In genomic region chr10:75043256-75044121, GRCh38 we compare ENCODE assay signal across 10 cellular contexts.
DNase-seq lines count a peak whose midpoint lies in the region; ATAC-seq lines count a peak whose summit lies in the region.
"Had no signal": no experiment of that assay in that cellular context is flagged by ENCODE, and none has a peak within 500 bp of the region (broad histone marks: within the 10 kb centered on the region; RNA-seq: fewer than 3 reads in every experiment).

No MANE protein-coding gene starts in this region.

- no peaks in the 10 kb centered on the region for H3K36me3 Mint-ChIP-seq in CD4-positive, CD25-positive, alpha-beta regulatory T cell
- H3K36me3 Mint-ChIP-seq in central memory CD8-positive, alpha-beta T cell (ENCODE audit: insufficient read depth) = peaks cover 1% of the 10 kb centered on the region

- no peak overlapping the region for H3K4me3 ChIP-seq in CD4-positive, CD25-positive, alpha-beta regulatory T cell (ENCODE audit: low read depth, low read length)
- peak overlapping the region in 1 of 3 donors; percentile 45 for H3K4me3 ChIP-seq in skeletal muscle tissue (ENCODE audit: low read length in 3 of 3)
- H3K4me3 ChIP-seq: SJCRH30 had no signal

- peaks cover 13% of the 10 kb centered on the region for H3K27me3 Mint-ChIP-seq in CD4-positive, CD25-positive, alpha-beta regulatory T cell
- peaks cover 7% of the 10 kb centered on the region for H3K27me3 Mint-ChIP-seq in central memory CD8-positive, alpha-beta T cell

- no peak overlapping the region for H3K27ac Mint-ChIP-seq in CD4-positive, CD25-positive, alpha-beta regulatory T cell
- no peak overlapping the region for H3K27ac Mint-ChIP-seq in central memory CD8-positive, alpha-beta T cell (ENCODE audit: low read depth)

- no peaks in the 10 kb centered on the region for H3K9me3 ChIP-seq in CD4-positive, CD25-positive, alpha-beta regulatory T cell (ENCODE audit: control insufficient read depth in 2 of 2, low read length in 2 of 2)
- H3K9me3 ChIP-seq in skeletal muscle tissue (ENCODE audit: control insufficient read depth in 3 of 3, low read length in 3 of 3) = no peaks in the 10 kb centered on the region
- H3K9me3 ChIP-seq: SJCRH30 had no signal

- H3K4me3 Mint-ChIP-seq in CD4-positive, CD25-positive, alpha-beta regulatory T cell = peak overlapping the region in 3 of 4 donors; percentile 63 to 83 (median 74)
- H3K4me3 Mint-ChIP-seq in central memory CD8-positive, alpha-beta T cell = peak overlapping the region; percentile 46

- peak overlapping the region in 2 of 3 donors; percentile 45 to 76 for H3K9ac ChIP-seq in skeletal muscle tissue (ENCODE audit: low read depth in 1 of 3, low read length in 3 of 3)

- no peaks in the 10 kb centered on the region for H3K27me3 ChIP-seq in CD4-positive, CD25-positive, alpha-beta regulatory T cell (ENCODE audit: control insufficient read depth, insufficient read depth, low read length)
- no peaks in the 10 kb centered on the region for H3K27me3 ChIP-seq in skeletal muscle tissue (ENCODE audit: control insufficient read depth in 3 of 3, insufficient read depth in 3 of 3, low read length in 3 of 3)
- H3K27me3 ChIP-seq: SJCRH30 had no signal

- peaks cover 10% of the 10 kb centered on the region for H3K4me1 ChIP-seq in CD4-positive, CD25-positive, alpha-beta regulatory T cell (ENCODE audit: control insufficient read depth, insufficient read depth, low read length, poor library complexity, severe bottlenecking)
- H3K4me1 ChIP-seq in skeletal muscle tissue (ENCODE audit: control insufficient read depth in 3 of 3, insufficient read depth in 3 of 3, low read length in 3 of 3) = peaks cover 26 to 38% (median 33%) of the 10 kb centered on the region in 3 donors

- H3K9me3 Mint-ChIP-seq in CD4-positive, CD25-positive, alpha-beta regulatory T cell = no peaks in the 10 kb centered on the region
- H3K9me3 Mint-ChIP-seq in central memory CD8-positive, alpha-beta T cell = no peaks in the 10 kb centered on the region

- H3K4me1 Mint-ChIP-seq in CD4-positive, CD25-positive, alpha-beta regulatory T cell = peaks cover 0 to 25% (median 1%) of the 10 kb centered on the region in 4 donors
- H3K4me1 Mint-ChIP-seq in central memory CD8-positive, alpha-beta T cell = peaks cover 5% of the 10 kb centered on the region

- no peaks in the 10 kb centered on the region for H3K36me3 ChIP-seq in CD4-positive, CD25-positive, alpha-beta regulatory T cell (ENCODE audit: control insufficient read depth, insufficient read depth, low read length)
- no peaks in the 10 kb centered on the region for H3K36me3 ChIP-seq in skeletal muscle tissue (ENCODE audit: control insufficient read depth in 3 of 3, insufficient read depth in 3 of 3, low read length in 3 of 3)
- H3K36me3 ChIP-seq: SJCRH30 had no signal

- peak; percentile 20 to 37 (median 31) for DNase-seq in CD4-positive, CD25-positive, alpha-beta regulatory T cell
- DNase-seq in T-helper 22 cell (ENCODE audit: low read depth) = peak; percentile 21
- no peak for DNase-seq in central memory CD8-positive, alpha-beta T cell (ENCODE audit: low spot score in 2 of 2)
- no peak for DNase-seq in HT-29 (ENCODE audit: low spot score)
- no peak for DNase-seq in medulla oblongata (ENCODE audit: extremely low spot score)
- no peak for DNase-seq in NCI-H82 treated with DMSO at 0.1 percent for 48 hours (lab: John Stamatoyannopoulos, UW; ENCODE audit: unreplicated experiment)

- H3K27ac ChIP-seq in CD4-positive, CD25-positive, alpha-beta regulatory T cell (ENCODE audit: insufficient read depth, low read length, poor library complexity, severe bottlenecking) = no peak overlapping the region
- peak overlapping the region; percentile 70 for H3K27ac ChIP-seq in skeletal muscle tissue (ENCODE audit: low read depth, low read length)
- H3K27ac ChIP-seq: C4-2B, SJCRH30 had no signal

- ATAC-seq in CD4-positive, CD25-positive, alpha-beta regulatory T cell (ENCODE audit: low read depth in 2 of 2) = peak; percentile 56 to 70
- ATAC-seq in central memory CD8-positive, alpha-beta T cell (replicated peaks; ENCODE audit: extremely low read depth, poor library complexity, severe bottlenecking) = peak; percentile 49
- ATAC-seq in HG03159 (IDR thresholded peaks at IDR 0.05; ENCODE audit: unreplicated experiment) = no peak

Comparison
In these comparisons a context has a peak if more than half of its experiments do, and no peak if none do; other contexts are left out.
1. DNase-seq: peak in CD4-positive, CD25-positive, alpha-beta regulatory T cell (3 of 3) and T-helper 22 cell (single experiment); none in central memory CD8-positive, alpha-beta T cell (0 of 2), HT-29 (single experiment), medulla oblongata (single experiment) and NCI-H82 treated with DMSO at 0.1 percent for 48 hours (single experiment).